In genomic region chr1:40824591-40825429, GRCh38 we compare ENCODE assay signal across 1 cellular context.
TF ChIP-seq lines count a peak whose summit lies in the region.

No MANE protein-coding gene starts in this region.

TF ChIP-seq in H1, 55 proteins besides CTCF, POLR2A, EP300 and RAD21:
- TF ChIP-seq KDM1A (IDR thresholded peaks at IDR 0.05; ENCODE audit: borderline replicate concordance, low read length) (peak; percentile 38; the same call in 1 of the 2 replicates), MAX (IDR thresholded peaks at IDR 0.05) (no peak), TAF1 (IDR thresholded peaks at IDR 0.05; ENCODE audit: low read depth, low read length) (0 out of 2 replicates have a peak, but pooled peaks have one; percentile 11)
